Comparison of ENCODE assay signal across 7 cellular contexts in genomic region chr1:99766378-99766800, GRCh38. TPM values are rescaled to one million over a fixed set of nuclear protein-coding genes. Genes with fewer than 3 reads are reported as not detected.
DNase-seq lines count a peak whose midpoint lies in the region; ATAC-seq and TF ChIP-seq lines count a peak whose summit lies in the region.

Gene FRRS1 (minus strand): TSS chr1:99766635. CDS start chr1:99748768, 17,867 bp downstream.

- H4K20me1 ChIP-seq in OCI-LY7 (ENCODE audit: insufficient read depth, low read length), result no peaks in the 10 kb centered on the region

- POLR2A ChIA-PET in OCI-LY7 (lab: Charles Lee), result interaction anchor here (0.6 to 2.5 kb wide), 12 partner anchors 8 to 1104 kb away, joined by 3 to 23 read pairs (median 4); partner anchors contain the start of genes SASS6, SLC35A3 and TRMT13

- peak within 1 kb of the TSS; percentile 69 for H3K4me2 ChIP-seq in OCI-LY7 (ENCODE audit: low read length)

- peak within 1 kb of the TSS; percentile 97 for H3K4me3 Mint-ChIP-seq in activated naive CD8-positive, alpha-beta T cell

- H3K79me2 ChIP-seq in OCI-LY7 (ENCODE audit: insufficient read depth, low read depth, low read length), result no peaks in the 10 kb centered on the region

- ATAC-seq in GM21619 (IDR thresholded peaks at IDR 0.05; ENCODE audit: unreplicated experiment) (peak; percentile 96), heart right ventricle (peak; percentile 61 to 90 (median 80))

- H3K27ac ChIP-seq in HUES6 (ENCODE audit: low read depth, low read length) (no peak within 1 kb of the TSS; the same call in 1 of the 2 replicates), OCI-LY7 (ENCODE audit: low read depth, low read length, poor library complexity, severe bottlenecking) (peak within 1 kb of the TSS; percentile 37), heart right ventricle (peak within 1 kb of the TSS in 9 of 10 donors; percentile 54 to 87 (median 71))

- intact Hi-C loops in OCI-LY7 (cut with micrococcal nuclease; ENCODE audit: unreplicated experiment), result no loop called here
- intact Hi-C loops in heart right ventricle (cut with DNase I), result no loop called here

- peak within 1 kb of the TSS; percentile 95 for H2AFZ ChIP-seq in OCI-LY7 (ENCODE audit: low read length)

- peak; percentile 91 for DNase-seq in OCI-LY7 (ENCODE audit: low spot score)
- peak; percentile 58 to 60 for DNase-seq in heart right ventricle
- DNase-seq in pons (ENCODE audit: low spot score), result peak; percentile 76

- H3K4me1 ChIP-seq in HUES6 (ENCODE audit: control insufficient read depth, insufficient read depth, low read length) (no peaks in the 10 kb centered on the region), OCI-LY7 (ENCODE audit: insufficient read depth, low read length, poor library complexity, severe bottlenecking) (peaks cover 8% of the 10 kb centered on the region), heart right ventricle (peaks cover 0 to 34% (median 9%) of the 10 kb centered on the region in 9 donors)

- H3K4me3 ChIP-seq in GM08714 (ENCODE audit: low read length) (peak within 1 kb of the TSS; percentile 100), HUES6 (ENCODE audit: low read depth, low read length) (peak within 1 kb of the TSS; percentile 82), OCI-LY7 (ENCODE audit: low read depth, low read length, poor library complexity, severe bottlenecking) (peak within 1 kb of the TSS; percentile 74), heart right ventricle (peak within 1 kb of the TSS in 9 of 10 donors; percentile 17 to 62 (median 53))

- 1% methylated on average over 10 of the region's 10 CpGs for WGBS in heart right ventricle, 2 donors

- H3K27me3 ChIP-seq in HUES6 (ENCODE audit: control insufficient read depth, insufficient read depth, low read length), result no peaks in the 10 kb centered on the region
- no peaks in the 10 kb centered on the region for H3K27me3 ChIP-seq in heart right ventricle

- H3K9ac ChIP-seq in HUES6 (ENCODE audit: low read length), result peak within 1 kb of the TSS; percentile 73

- CTCF ChIA-PET in OCI-LY7 (lab: Charles Lee; ENCODE audit: unreplicated experiment), result interaction anchor here (0.6 to 1.3 kb wide), 3 partner anchors 9 to 478 kb away, joined by 3 read pairs; no protein-coding TSS in a partner anchor

- H3K9me3 ChIP-seq in HUES6 (ENCODE audit: control insufficient read depth, insufficient read depth, low read depth, low read length), result no peaks in the 10 kb centered on the region
- no peaks in the 10 kb centered on the region for H3K9me3 ChIP-seq in OCI-LY7 (ENCODE audit: low read length)
- no peaks in the 10 kb centered on the region for H3K9me3 ChIP-seq in heart right ventricle

- peaks cover 10% of the 10 kb centered on the region for H3K27me3 Mint-ChIP-seq in activated naive CD8-positive, alpha-beta T cell

- peak within 1 kb of the TSS; percentile 78 for H3K27ac Mint-ChIP-seq in activated naive CD8-positive, alpha-beta T cell

- BruUV-seq in OCI-LY7 (replicated peaks; lab: Mats Ljungman, UMichigan), result no TSS peak

- TF ChIP-seq CTCF in OCI-LY7 (conservative IDR thresholded peaks at IDR 0.05; ENCODE audit: low read length) (no peak), heart right ventricle (IDR thresholded peaks at IDR 0.05) (peak in 3 of 9 donors; percentile 9 to 27 (median 21))

- no peaks in the 10 kb centered on the region for H3K9me3 Mint-ChIP-seq in activated naive CD8-positive, alpha-beta T cell (ENCODE audit: low read depth)

- no peaks in the 10 kb centered on the region for H3K36me3 Mint-ChIP-seq in activated naive CD8-positive, alpha-beta T cell

- H3K4me1 Mint-ChIP-seq in activated naive CD8-positive, alpha-beta T cell (ENCODE audit: low read depth), result peaks cover 8% of the 10 kb centered on the region

- H3K9me2 ChIP-seq in OCI-LY7 (ENCODE audit: insufficient read depth, low read length), result no peaks in the 10 kb centered on the region

- H3K36me3 ChIP-seq in HUES6 (ENCODE audit: control insufficient read depth, insufficient read depth, low read length) (no peaks in the 10 kb centered on the region), OCI-LY7 (ENCODE audit: insufficient read depth, low read length) (no peaks in the 10 kb centered on the region), heart right ventricle (no peaks in the 10 kb centered on the region)

RNA-seq across cellular contexts. Expression of gene FRRS1, which starts in this region (rescaled TPM):
- 3.4 and 4.5 TPM in 2 replicates for total RNA-seq in OCI-LY7 (2014; rRNA removed; shearing (Covaris generic))
- total RNA-seq in OCI-LY7 (2022) (6.5 and 7.2 TPM in 2 replicates), heart right ventricle (1 to 10 TPM; 1.7 to 8.2 (median 4.8) TPM)
- 1 to 10 TPM in 1 of 2 donors, under 1 TPM in 1; 0.88 to 2.2 TPM for polyA plus RNA-seq in heart right ventricle
